ENCODE assay signal across 22 cellular contexts in genomic region chr11:14058061-14058460, GRCh38.
"Had no signal": no experiment of that assay in that cellular context is flagged by ENCODE, and none has a peak within 500 bp of the region (broad histone marks: within the 10 kb centered on the region; RNA-seq: fewer than 3 reads in every experiment).

No MANE protein-coding gene starts in this region.

- DNase-seq: activated CD4-positive, alpha-beta T cell treated with anti-CD3 and anti-CD28 coated beads for 4 hours; activated CD8-positive, alpha-beta memory T cell treated with anti-CD3 and anti-CD28 coated beads, Interleukin-2, amount 50 U/mL, for 4 hours; activated CD8-positive, alpha-beta T cell treated with anti-CD3 and anti-CD28 coated beads for 36 hours; activated naive CD4-positive, alpha-beta T cell treated with anti-CD3 and anti-CD28 coated beads, Interleukin-2, amount 50 U/mL, for 16 hours; activated naive CD8-positive, alpha-beta T cell treated with anti-CD3 and anti-CD28 coated beads, Interleukin-2, amount 10 ng/mL, durations not matched to agents 7 days and 5 days; activated T-cell treated with anti-CD3 and anti-CD28 coated beads, Interleukin-2, amount 50 U/mL, for 72 hours; aorta; Karpas-422; NCI-H1105 treated with DMSO at 0.1 percent for 48 hours; NCI-H1436 treated with DMSO at 0.1 percent for 48 hours; NCI-H187 treated with DMSO at 0.1 percent for 48 hours; NCI-H2081 treated with DMSO at 0.1 percent for 48 hours; NCI-H446; NCI-H524; NCI-H82; RPMI8226; SHP77 treated with DMSO at 0.1 percent for 48 hours had no signal

- ATAC-seq: activated CD4-positive, CD25-positive, alpha-beta regulatory T cell treated with anti-CD3 and anti-CD28 coated beads, Interleukin-2, amount 50 U/mL, for 24 hours; activated CD8-positive, alpha-beta T cell treated with anti-CD3 and anti-CD28 coated beads for 36 hours; activated T-cell treated with anti-CD3 and anti-CD28 coated beads, Interleukin-2, amount 50 U/mL, for 72 hours; K562; Panc1 had no signal

- H3K27ac Mint-ChIP-seq: activated CD8-positive, alpha-beta T cell treated with anti-CD3 and anti-CD28 coated beads for 36 hours; activated naive CD8-positive, alpha-beta T cell treated with anti-CD3 and anti-CD28 coated beads, Interleukin-2, amount 10 ng/mL, durations not matched to agents 7 days and 5 days; activated T-cell treated with anti-CD3 and anti-CD28 coated beads, Interleukin-2, amount 50 U/mL, for 72 hours; T-helper 1 cell treated with Interleukin-12 subunit alpha and Interleukin-12 subunit beta and Interleukin-4 antibody, amounts not matched to agents 30 μg/mL and 1 μg/mL, for 36 hours had no signal

- H3K27me3 Mint-ChIP-seq: activated CD8-positive, alpha-beta T cell treated with anti-CD3 and anti-CD28 coated beads for 36 hours had no signal

- H3K9me3 Mint-ChIP-seq: activated CD8-positive, alpha-beta T cell treated with anti-CD3 and anti-CD28 coated beads for 36 hours; activated naive CD8-positive, alpha-beta T cell treated with anti-CD3 and anti-CD28 coated beads, Interleukin-2, amount 10 ng/mL, durations not matched to agents 7 days and 5 days; activated T-cell treated with anti-CD3 and anti-CD28 coated beads, Interleukin-2, amount 50 U/mL, for 72 hours; central memory CD8-positive, alpha-beta T cell; T-helper 1 cell treated with Interleukin-12 subunit alpha and Interleukin-12 subunit beta and Interleukin-4 antibody, amounts not matched to agents 30 μg/mL and 1 μg/mL, for 36 hours had no signal

- H3K4me3 Mint-ChIP-seq: activated CD8-positive, alpha-beta T cell treated with anti-CD3 and anti-CD28 coated beads for 36 hours; activated naive CD8-positive, alpha-beta T cell treated with anti-CD3 and anti-CD28 coated beads, Interleukin-2, amount 10 ng/mL, durations not matched to agents 7 days and 5 days; activated T-cell treated with anti-CD3 and anti-CD28 coated beads, Interleukin-2, amount 50 U/mL, for 72 hours; central memory CD8-positive, alpha-beta T cell; T-helper 1 cell treated with Interleukin-12 subunit alpha and Interleukin-12 subunit beta and Interleukin-4 antibody, amounts not matched to agents 30 μg/mL and 1 μg/mL, for 36 hours had no signal

- H3K4me3 ChIP-seq: K562 had no signal
